17 cellular contexts compared by ENCODE assay signal in genomic region chr19:19139876-19140229, GRCh38. TPM values are rescaled to one million over a fixed set of nuclear protein-coding genes. Genes with fewer than 3 reads are reported as not detected.
DNase-seq lines count a peak whose midpoint lies in the region; ATAC-seq and TF ChIP-seq lines count a peak whose summit lies in the region.
"Had no signal": no experiment of that assay in that cellular context is flagged by ENCODE, and none has a peak within 500 bp of the region (broad histone marks: within the 10 kb centered on the region; RNA-seq: fewer than 3 reads in every experiment).

No MANE protein-coding gene starts in this region.

- no peaks in the 10 kb centered on the region for H3K9me3 Mint-ChIP-seq in CD8-positive, alpha-beta T cell
- H3K9me3 Mint-ChIP-seq in brain, result peaks cover 0 to 6% (median 0%) of the 10 kb centered on the region in 5 experiments
- H3K9me3 Mint-ChIP-seq: activated T-helper 1 cell treated with anti-CD3 and anti-CD28 coated beads, Interleukin-12 subunit alpha, Interleukin-12 subunit beta, Interleukin-2, Interleukin-4 antibody, amounts not matched to agents 30 ng/mL and 10 ng/mL and 1 ng/mL, durations not matched to agents 14 hours and 24 hours and 36 hours; effector memory CD8-positive, alpha-beta T cell; GM23338 had no signal

- peaks cover 2% of the 10 kb centered on the region for H3K36me3 Mint-ChIP-seq in CD8-positive, alpha-beta T cell
- H3K36me3 Mint-ChIP-seq in brain, result no peaks in the 10 kb centered on the region
- H3K36me3 Mint-ChIP-seq: activated naive CD8-positive, alpha-beta T cell had no signal

- H2BK15ac ChIP-seq in neuronal stem cell (ENCODE audit: low read length), result no peak overlapping the region

- DNase-seq in CD8-positive, alpha-beta T cell, result no peak
- DNase-seq in Karpas-422 (no peak), neuronal stem cell (ENCODE audit: low spot score) (no peak), GM20000 (ENCODE audit: low spot score) (no peak), HPDE6-E6E7 (ENCODE audit: extremely low spot score) (no peak), DMS 273 (lab: John Stamatoyannopoulos, UW; ENCODE audit: unreplicated experiment) (no peak), adrenal gland (no peak)
- DNase-seq: esophagus squamous epithelium, NCI-H187 had no signal

- CTCF ChIA-PET in CD8-positive, alpha-beta T cell (lab: Charles Lee), result interaction anchor here (1.0 to 5.7 kb wide), 4 partner anchors 9 to 86 kb away, joined by 4 to 67 read pairs (median 16); no protein-coding TSS in a partner anchor

- H3K14ac ChIP-seq in neuronal stem cell (ENCODE audit: low read length), result no peak overlapping the region

- H3K18ac ChIP-seq in neuronal stem cell (ENCODE audit: low read length), result no peak overlapping the region

- H3K4me3 Mint-ChIP-seq in CD8-positive, alpha-beta T cell, result no peak overlapping the region
- H3K4me3 Mint-ChIP-seq in brain, result peak overlapping the region in 4 of 5 experiments; percentile 6 to 61 (median 38)
- H3K4me3 Mint-ChIP-seq: GM23338 had no signal

- H2BK120ac ChIP-seq in neuronal stem cell (ENCODE audit: low read depth, low read length), result no peak overlapping the region

- no peaks in the 10 kb centered on the region for H4K20me1 ChIP-seq in Karpas-422 (ENCODE audit: insufficient read depth, low read depth, low read length)

- H4K91ac ChIP-seq in neuronal stem cell (ENCODE audit: low read depth, low read length, poor library complexity), result no peak overlapping the region

- H4K8ac ChIP-seq in neuronal stem cell (ENCODE audit: low read depth, low read length), result no peak overlapping the region

- no peaks in the 10 kb centered on the region for H3K27me3 Mint-ChIP-seq in CD8-positive, alpha-beta T cell (ENCODE audit: low read depth)
- H3K27me3 Mint-ChIP-seq in brain, result peaks cover 11% of the 10 kb centered on the region
- H3K27me3 Mint-ChIP-seq: activated naive CD8-positive, alpha-beta T cell; effector memory CD8-positive, alpha-beta T cell had no signal

- no peaks in the 10 kb centered on the region for H3K79me1 ChIP-seq in neuronal stem cell (ENCODE audit: low read depth, low read length)

- no peak overlapping the region for H2BK5ac ChIP-seq in neuronal stem cell (ENCODE audit: low read length)

- H2AK5ac ChIP-seq in neuronal stem cell (ENCODE audit: low read depth, low read length), result peak overlapping the region; percentile 73

- H3K4me1 Mint-ChIP-seq in CD8-positive, alpha-beta T cell (ENCODE audit: low read depth), result peaks cover 30% of the 10 kb centered on the region
- H3K4me1 Mint-ChIP-seq in brain, result peaks cover 22% of the 10 kb centered on the region

- intact Hi-C loops in CD8-positive, alpha-beta T cell (cut with DNase I, micrococcal nuclease), result loop anchor here (1.0 to 5.0 kb wide), 5 partner anchors 37 to 503 kb away; partner anchors contain the start of genes ARMC6 (in 1 of the 2), KLHL26 (in 1 of the 2), MAU2 (in 1 of the 2) and SUGP1 (in 1 of the 2)
- intact Hi-C loops in adrenal gland (cut with DNase I), result loop anchor here (5.0 to 10.0 kb wide), 3 partner anchors 83 to 205 kb away; no protein-coding TSS in a partner anchor

- H3K4me1 ChIP-seq in CD8-positive, alpha-beta T cell (ENCODE audit: insufficient read depth, low read length), result peaks cover 14% of the 10 kb centered on the region
- peaks cover 23% of the 10 kb centered on the region for H3K4me1 ChIP-seq in Karpas-422 (ENCODE audit: low read length)
- H3K4me1 ChIP-seq in neuronal stem cell (ENCODE audit: control insufficient read depth in 2 of 2, insufficient read depth in 1 of 2, low read depth in 1 of 2, low read length in 2 of 2), result peaks cover 5 to 6% of the 10 kb centered on the region in 2 donors
- peaks cover 6 to 9% of the 10 kb centered on the region in 2 donors for H3K4me1 ChIP-seq in adrenal gland (replicated peaks in 1 of 2)

- ATAC-seq in CD8-positive, alpha-beta T cell, result no peak

- no peak overlapping the region for H3K4me3 ChIP-seq in CD8-positive, alpha-beta T cell (ENCODE audit: low read depth, low read length)
- H3K4me3 ChIP-seq in Karpas-422 (ENCODE audit: low read length), result no peak overlapping the region
- H3K4me3 ChIP-seq in neuronal stem cell (ENCODE audit: low read length in 2 of 2), result peak overlapping the region in 1 of 2 donors; percentile 57
- H3K4me3 ChIP-seq in adrenal gland, result no peak overlapping the region
- H3K4me3 ChIP-seq: esophagus squamous epithelium, gastrocnemius medialis, GM23338, lung, ovary had no signal

- TF ChIP-seq CTCF in CD8-positive, alpha-beta T cell (IDR thresholded peaks at IDR 0.05), result peak; percentile 21
- TF ChIP-seq CTCF in brain (conservative IDR thresholded peaks at IDR 0.05), result peak in 1 of 2 experiments; percentile 28
- TF ChIP-seq CTCF in GM20000 (IDR thresholded peaks at IDR 0.05; ENCODE audit: extremely low read depth, missing control alignments), result no peak
- peak in 1 of 6 experiments; percentile 4 for TF ChIP-seq CTCF in adrenal gland (IDR thresholded peaks at IDR 0.05)

- TF ChIP-seq POLR2A in adrenal gland (IDR thresholded peaks at IDR 0.05), result no peak

- no peak overlapping the region for H2BK12ac ChIP-seq in neuronal stem cell (ENCODE audit: low read length)

- H3K4me2 ChIP-seq in Karpas-422 (ENCODE audit: low read depth, low read length, poor library complexity, severe bottlenecking) (no peak overlapping the region), neuronal stem cell (ENCODE audit: insufficient read depth, low read length, poor library complexity, severe bottlenecking) (no peak overlapping the region)
- H3K4me2 ChIP-seq: GM23338 had no signal

- H3K9ac ChIP-seq in Karpas-422 (ENCODE audit: low read length) (no peak overlapping the region; the same call in 1 of the 2 replicates), neuronal stem cell (ENCODE audit: low read depth, low read length, poor library complexity) (no peak overlapping the region)

- POLR2A ChIA-PET in CD8-positive, alpha-beta T cell (lab: Charles Lee), result interaction anchor here (0.5 kb wide), 1 partner anchor 89 kb away, joined by 3 read pairs; no protein-coding TSS in a partner anchor

- H3K79me2 ChIP-seq in Karpas-422 (ENCODE audit: low read length), result peaks cover 11% of the 10 kb centered on the region; the same call in 1 of the 2 replicates

- H3K36me3 ChIP-seq in CD8-positive, alpha-beta T cell (ENCODE audit: insufficient read depth, low read length), result no peaks in the 10 kb centered on the region
- H3K36me3 ChIP-seq in Karpas-422 (ENCODE audit: insufficient read depth, low read length) (peaks cover 5% of the 10 kb centered on the region; the same call in 1 of the 2 replicates), neuronal stem cell (replicated peaks in 1 of 2; ENCODE audit: control insufficient read depth in 2 of 2, insufficient read depth in 2 of 2, low read length in 2 of 2) (no peaks in the 10 kb centered on the region), adrenal gland (replicated peaks in 1 of 2) (no peaks in the 10 kb centered on the region)
- H3K36me3 ChIP-seq: esophagus squamous epithelium, gastrocnemius medialis, ovary had no signal

- no peak overlapping the region for H3K27ac ChIP-seq in CD8-positive, alpha-beta T cell (ENCODE audit: low read depth, low read length)
- peak overlapping the region; percentile 52; the same call in 1 of the 2 replicates for H3K27ac ChIP-seq in Karpas-422 (ENCODE audit: low read length)
- H3K27ac ChIP-seq in neuronal stem cell (replicated peaks; ENCODE audit: low read length), result no peak overlapping the region
- H3K27ac ChIP-seq in adrenal gland, result no peak overlapping the region
- H3K27ac ChIP-seq: esophagus squamous epithelium, ovary had no signal

- no peaks in the 10 kb centered on the region for H3K27me3 ChIP-seq in CD8-positive, alpha-beta T cell (ENCODE audit: insufficient read depth, low read length)
- no peaks in the 10 kb centered on the region for H3K27me3 ChIP-seq in Karpas-422 (ENCODE audit: low read length)
- peaks cover 0 to 4% (median 0%) of the 10 kb centered on the region in 3 experiments for H3K27me3 ChIP-seq in neuronal stem cell (ENCODE audit: control insufficient read depth in 3 of 3, insufficient read depth in 3 of 3, low read depth in 1 of 3, low read length in 3 of 3)
- no peaks in the 10 kb centered on the region for H3K27me3 ChIP-seq in adrenal gland
- H3K27me3 ChIP-seq: esophagus squamous epithelium, gastrocnemius medialis, ovary had no signal

- H3K9me3 ChIP-seq in CD8-positive, alpha-beta T cell (ENCODE audit: low read length), result no peaks in the 10 kb centered on the region
- no peaks in the 10 kb centered on the region for H3K9me3 ChIP-seq in Karpas-422 (ENCODE audit: low read length)
- H3K9me3 ChIP-seq in neuronal stem cell (replicated peaks in 1 of 2; ENCODE audit: control insufficient read depth in 2 of 2, insufficient read depth in 1 of 2, low read depth in 1 of 2, low read length in 2 of 2), result peaks cover 0 to 4% of the 10 kb centered on the region in 2 donors
- H3K9me3 ChIP-seq in adrenal gland (replicated peaks in 1 of 3), result no peaks in the 10 kb centered on the region
- H3K9me3 ChIP-seq: esophagus squamous epithelium, gastrocnemius medialis, ovary had no signal

- H3K9me2 ChIP-seq in Karpas-422 (replicated peaks; ENCODE audit: insufficient read depth, low read length), result no peaks in the 10 kb centered on the region

- no peak overlapping the region for H3K4ac ChIP-seq in neuronal stem cell (ENCODE audit: low read length)

- no peak overlapping the region for H3K27ac Mint-ChIP-seq in CD8-positive, alpha-beta T cell
- H3K27ac Mint-ChIP-seq in brain, result peak overlapping the region in 1 of 5 experiments; percentile 44
- H3K27ac Mint-ChIP-seq: activated naive CD8-positive, alpha-beta T cell; activated T-helper 1 cell treated with anti-CD3 and anti-CD28 coated beads, Interleukin-12 subunit alpha, Interleukin-12 subunit beta, Interleukin-2, Interleukin-4 antibody, amounts not matched to agents 30 ng/mL and 10 ng/mL and 1 ng/mL, durations not matched to agents 14 hours and 24 hours and 36 hours; effector memory CD8-positive, alpha-beta T cell; GM23338 had no signal

- no CpG with 5 or more reads among the region's 5 CpGs for WGBS in neuronal stem cell (ENCODE audit: extremely low coverage in 2 of 2, insufficient read length in 2 of 2, insufficient replicate concordance in 1 of 2), 2 donors
- WGBS in adrenal gland, 4 donors, result 39 to 48% (median 43%) methylated on average over 4 to 5 of the region's 5 CpGs

- H3K23ac ChIP-seq in neuronal stem cell (ENCODE audit: low read depth, low read length, poor library complexity), result no peak overlapping the region

- H2AFZ ChIP-seq in Karpas-422 (ENCODE audit: low read length), result no peak overlapping the region
- H2AFZ ChIP-seq in neuronal stem cell (ENCODE audit: low read length), result no peak overlapping the region
- H2AFZ ChIP-seq: GM23338 had no signal

RNA-seq across cellular contexts. Expression of gene TMEM161A, which starts 1.6 kb away (rescaled TPM):
- 1 to 10 TPM; 9.4 to 9.9 TPM for total RNA-seq in CD8-positive, alpha-beta T cell
- 24.9 and 58.5 TPM in 2 replicates for total RNA-seq in Karpas-422 (2014; rRNA removed; shearing (Covaris generic); ENCODE audit: low replicate concordance)
- polyA plus RNA-seq in brain (ENCODE audit: insufficient read depth, low read depth, low replicate concordance), result 23.3 TPM
- polyA plus RNA-seq in neuronal stem cell (2013, experiment 1 of 2), result 25.5 TPM
- 24.0 TPM for polyA plus RNA-seq in neuronal stem cell (2013, experiment 2 of 2)
- 10 to 100 TPM; 27.0 to 83.8 (median 41.5) TPM for total RNA-seq in adrenal gland
- 10 to 100 TPM in 2 of 3 donors, 1 to 10 TPM in 1; 5.5 to 52.8 (median 44.4) TPM for polyA plus RNA-seq in adrenal gland

RNA-seq across cellular contexts. Expression of gene MEF2B, which starts 30.2 kb away (rescaled TPM):
- total RNA-seq in CD8-positive, alpha-beta T cell, result 1 to 10 TPM; 1.8 to 2.0 TPM
- 395 and 679 TPM in 2 replicates for total RNA-seq in Karpas-422 (2014; rRNA removed; shearing (Covaris generic); ENCODE audit: low replicate concordance)
- 22.1 TPM for polyA plus RNA-seq in brain (ENCODE audit: insufficient read depth, low read depth, low replicate concordance)
- 1.1 TPM for polyA plus RNA-seq in neuronal stem cell (2013, experiment 1 of 2)
- 1.2 TPM for polyA plus RNA-seq in neuronal stem cell (2013, experiment 2 of 2)
- total RNA-seq in adrenal gland, result 1 to 10 TPM in 2 of 8 donors, under 1 TPM in 3, not detected in 3; 0.42 to 3.7 (median 0.57) TPM
- 1 to 10 TPM in 2 of 3 donors, not detected in 1; 3.3 to 6.0 TPM for polyA plus RNA-seq in adrenal gland

RNA-seq across cellular contexts. Expression of gene BORCS8, which starts 52.1 kb away (rescaled TPM):
- 10 to 100 TPM in 1 of 2 experiments, 1 to 10 TPM in 1; 6.6 to 13.6 TPM for total RNA-seq in CD8-positive, alpha-beta T cell
- total RNA-seq in Karpas-422 (2014; rRNA removed; shearing (Covaris generic); ENCODE audit: low replicate concordance), result 6.6 and 12.3 TPM in 2 replicates
- polyA plus RNA-seq in brain (ENCODE audit: insufficient read depth, low read depth, low replicate concordance) (31.0 TPM), adrenal gland (10 to 100 TPM; 20.3 to 49.6 (median 34.2) TPM)
- 12.9 TPM for polyA plus RNA-seq in neuronal stem cell (2013, experiment 1 of 2)
- 11.9 TPM for polyA plus RNA-seq in neuronal stem cell (2013, experiment 2 of 2)
- total RNA-seq in adrenal gland, result 10 to 100 TPM in 7 of 8 donors, 1 to 10 TPM in 1; 8.3 to 32.2 (median 24.0) TPM

RNA-seq across cellular contexts. Expression of gene RFXANK, which starts 52.2 kb away (rescaled TPM):
- 10 to 100 TPM; 33.4 to 38.8 TPM for total RNA-seq in CD8-positive, alpha-beta T cell
- total RNA-seq in Karpas-422 (2014; rRNA removed; shearing (Covaris generic); ENCODE audit: low replicate concordance), result 170 and 176 TPM in 2 replicates
- 97.8 TPM for polyA plus RNA-seq in brain (ENCODE audit: insufficient read depth, low read depth, low replicate concordance)
- polyA plus RNA-seq in neuronal stem cell (2013, experiment 1 of 2), result 141 TPM
- polyA plus RNA-seq in neuronal stem cell (2013, experiment 2 of 2), result 136 TPM
- 10 to 100 TPM; 28.0 to 64.2 (median 50.4) TPM for total RNA-seq in adrenal gland
- polyA plus RNA-seq in adrenal gland, result 100 to 1,000 TPM in 2 of 3 donors, 10 to 100 TPM in 1; 21.7 to 195 (median 140) TPM

Comparison
In these comparisons a context has a peak if more than half of its experiments do, and no peak if none do; other contexts are left out.
1. RNA of gene MEF2B, which starts 30.2 kb away (total RNA-seq): 395 to 679 TPM in Karpas-422; 1.8 to 2.0 TPM in CD8-positive, alpha-beta T cell and 0.42 to 3.7 TPM in adrenal gland; every median in the first group is over 10 times any median in the second.